1 cellular context compared by ENCODE assay signal in the genomic region with DNA sequence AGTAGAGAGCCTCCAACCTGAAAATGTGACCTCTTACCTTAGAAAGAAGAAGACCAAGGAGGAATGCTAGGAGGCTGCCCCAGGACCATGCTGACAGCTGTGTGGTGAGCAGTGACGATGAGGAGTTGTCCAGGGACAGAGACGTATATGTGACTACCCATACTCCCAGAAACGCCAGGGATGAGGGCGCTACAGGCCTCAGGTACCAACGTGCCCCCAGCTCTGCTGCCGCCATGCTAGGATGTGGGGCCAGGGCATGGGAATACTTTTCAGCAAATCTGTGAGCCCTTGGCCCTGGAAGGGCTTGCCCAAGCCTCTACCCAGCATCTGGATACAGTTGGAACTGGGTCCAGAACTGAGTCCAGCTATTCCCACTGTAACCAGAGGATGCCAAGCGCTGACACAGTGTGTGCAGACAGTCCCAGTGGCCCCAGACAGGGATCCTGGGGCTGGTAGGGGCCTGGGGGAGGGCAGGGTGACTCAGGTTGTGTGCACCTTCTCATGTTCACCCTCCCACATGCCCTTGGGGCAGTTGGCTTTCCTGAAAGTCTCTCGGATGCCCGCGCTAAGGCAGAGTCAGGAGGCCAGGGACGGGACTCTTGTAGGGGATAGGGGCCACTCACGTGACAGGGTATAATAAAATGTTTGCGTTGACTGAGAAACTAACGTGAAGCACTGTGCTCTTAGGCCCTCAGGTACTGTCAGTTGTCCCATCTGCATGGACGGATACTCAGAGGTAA.
A peak's percentile ranks its signal among the peaks of the same experiment; 100 is the strongest.
TF ChIP-seq lines count a peak whose summit lies in the region.

No MANE protein-coding gene starts in this region.

TF ChIP-seq in K562, 482 proteins besides CTCF, POLR2A, EP300 and RAD21:
- peak; percentile 35; the same call in 1 of the 2 replicates for TF ChIP-seq POLR2G (IDR thresholded peaks at IDR 0.05; ENCODE audit: low read depth, low read length)
- TF ChIP-seq, protein P1, sequence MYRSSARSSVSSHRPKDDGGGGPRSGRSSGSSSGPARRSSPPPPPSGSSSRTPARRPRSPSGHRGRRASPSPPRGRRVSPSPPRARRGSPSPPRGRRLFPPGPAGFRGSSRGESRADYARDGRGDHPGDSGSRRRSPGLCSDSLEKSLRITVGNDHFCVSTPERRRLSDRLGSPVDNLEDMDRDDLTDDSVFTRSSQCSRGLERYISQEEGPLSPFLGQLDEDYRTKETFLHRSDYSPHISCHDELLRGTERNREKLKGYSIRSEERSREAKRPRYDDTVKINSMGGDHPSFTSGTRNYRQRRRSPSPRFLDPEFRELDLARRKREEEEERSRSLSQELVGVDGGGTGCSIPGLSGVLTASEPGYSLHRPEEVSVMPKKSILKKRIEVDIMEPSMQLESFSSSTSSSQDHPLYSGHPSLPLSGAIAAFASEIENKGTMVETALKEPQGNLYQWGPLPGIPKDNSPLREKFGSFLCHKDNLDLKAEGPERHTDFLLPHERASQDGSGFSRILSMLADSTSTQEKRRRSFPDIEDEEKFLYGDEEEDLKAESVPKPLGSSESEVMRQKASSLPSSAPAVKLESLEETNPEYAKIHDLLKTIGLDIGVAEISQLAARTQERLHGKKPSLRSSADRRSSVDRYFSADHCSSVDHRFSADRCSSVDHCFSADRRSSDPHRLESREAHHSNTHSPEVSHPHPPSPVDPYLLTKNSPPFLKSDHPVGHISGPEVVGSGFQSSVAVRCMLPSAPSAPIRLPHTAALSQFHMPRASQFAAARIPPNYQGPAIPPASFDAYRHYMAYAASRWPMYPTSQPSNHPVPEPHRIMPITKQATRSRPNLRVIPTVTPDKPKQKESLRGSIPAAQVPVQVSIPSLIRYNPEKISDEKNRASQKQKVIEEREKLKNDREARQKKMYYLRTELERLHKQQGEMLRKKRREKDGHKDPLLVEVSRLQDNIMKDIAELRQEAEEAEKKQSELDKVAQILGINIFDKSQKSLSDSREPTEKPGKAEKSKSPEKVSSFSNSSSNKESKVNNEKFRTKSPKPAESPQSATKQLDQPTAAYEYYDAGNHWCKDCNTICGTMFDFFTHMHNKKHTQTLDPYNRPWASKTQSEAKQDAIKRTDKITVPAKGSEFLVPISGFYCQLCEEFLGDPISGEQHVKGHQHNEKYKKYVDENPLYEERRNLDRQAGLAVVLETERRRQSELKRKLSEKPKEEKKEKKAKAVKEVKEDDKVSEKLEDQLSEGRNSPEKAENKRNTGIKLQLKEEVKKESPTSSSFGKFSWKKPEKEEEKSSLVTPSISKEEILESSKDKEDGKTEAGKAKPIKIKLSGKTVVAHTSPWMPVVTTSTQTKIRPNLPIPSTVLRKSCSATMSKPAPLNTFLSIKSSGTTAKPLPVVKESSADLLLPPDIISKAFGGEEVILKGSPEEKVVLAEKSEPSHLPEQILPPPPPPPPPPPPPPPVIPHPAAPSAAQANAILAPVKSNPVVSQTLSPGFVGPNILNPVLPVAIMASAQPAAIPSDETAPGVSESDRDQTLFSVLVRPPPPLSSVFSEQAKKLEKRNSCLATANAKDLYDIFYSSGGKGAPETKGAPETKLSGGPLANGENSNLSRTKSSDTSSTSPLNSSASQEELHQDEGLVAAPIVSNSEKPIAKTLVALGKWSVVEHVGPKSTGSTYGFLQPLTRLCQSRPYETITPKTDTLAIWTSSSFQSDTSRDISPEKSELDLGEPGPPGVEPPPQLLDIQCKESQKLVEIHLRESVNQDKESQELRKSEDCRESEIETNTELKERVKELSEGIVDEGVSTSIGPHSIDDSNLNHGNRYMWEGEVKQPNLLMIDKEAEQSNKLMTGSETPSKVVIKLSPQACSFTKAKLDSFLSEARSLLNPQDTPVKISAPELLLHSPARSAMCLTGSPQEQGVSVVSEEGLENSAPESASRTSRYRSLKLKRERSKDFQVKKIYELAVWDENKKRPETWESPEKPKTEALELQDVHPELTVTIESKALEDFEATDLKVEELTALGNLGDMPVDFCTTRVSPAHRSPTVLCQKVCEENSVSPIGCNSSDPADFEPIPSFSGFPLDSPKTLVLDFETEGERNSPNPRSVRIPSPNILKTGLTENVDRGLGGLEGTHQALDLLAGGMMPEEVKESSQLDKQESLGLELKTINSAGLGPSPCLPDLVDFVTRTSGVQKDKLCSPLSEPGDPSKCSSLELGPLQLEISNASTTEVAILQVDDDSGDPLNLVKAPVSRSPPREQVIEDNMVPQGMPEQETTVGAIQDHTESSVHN (IDR thresholded peaks at IDR 0.05; ENCODE audit: borderline replicate concordance in 1 of 2, low read depth in 1 of 2) = no peak
- TF ChIP-seq, protein P2, sequence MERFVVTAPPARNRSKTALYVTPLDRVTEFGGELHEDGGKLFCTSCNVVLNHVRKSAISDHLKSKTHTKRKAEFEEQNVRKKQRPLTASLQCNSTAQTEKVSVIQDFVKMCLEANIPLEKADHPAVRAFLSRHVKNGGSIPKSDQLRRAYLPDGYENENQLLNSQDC (CRISPR knock-in tag; IDR thresholded peaks at IDR 0.05) = no peak
- no peak for TF ChIP-seq ZSCAN29 (IDR thresholded peaks at IDR 0.05)
- no peak for TF ChIP-seq ATF7 (IDR thresholded peaks at IDR 0.05)
- no peak for TF ChIP-seq ZNF696 (CRISPR knock-in tag; conservative IDR thresholded peaks at IDR 0.05)
- no peak for TF ChIP-seq NFIX (CRISPR knock-in tag; IDR thresholded peaks at IDR 0.05; ENCODE audit: low read depth)
- no peak for TF ChIP-seq ZNF224 (CRISPR knock-in tag; IDR thresholded peaks at IDR 0.05)
- TF ChIP-seq PML (IDR thresholded peaks at IDR 0.05; ENCODE audit: low read length) = 0 out of 2 replicates have a peak, but pooled peaks have one; percentile 2
- no peak for TF ChIP-seq SNIP1 (IDR thresholded peaks at IDR 0.05; ENCODE audit: low read depth)
